Comparison of ENCODE assay signal across 1 cellular context in genomic region chr21:41894511-41894910, GRCh38.
TF ChIP-seq lines count a peak whose summit lies in the region.

No MANE protein-coding gene starts in this region.

TF ChIP-seq in K562, 482 proteins besides CTCF, POLR2A, EP300 and RAD21:
- no peak for TF ChIP-seq RBM25 (IDR thresholded peaks at IDR 0.05; ENCODE audit: low read depth, low read length, severe bottlenecking)
- no peak for TF ChIP-seq DMBX1 (CRISPR knock-in tag; IDR thresholded peaks at IDR 0.05; ENCODE audit: borderline replicate concordance)
- TF ChIP-seq UBTF (IDR thresholded peaks at IDR 0.05; ENCODE audit: borderline replicate concordance in 1 of 2, low read depth in 2 of 2, low read length in 2 of 2) = no peak
- no peak for TF ChIP-seq GMEB1 (CRISPR knock-in tag; IDR thresholded peaks at IDR 0.05)
- no peak for TF ChIP-seq TCF7 (IDR thresholded peaks at IDR 0.05; ENCODE audit: borderline replicate concordance)
- no peak for TF ChIP-seq HMG20A (CRISPR knock-in tag; conservative IDR thresholded peaks at IDR 0.05)
- TF ChIP-seq ZNF133 (CRISPR knock-in tag; IDR thresholded peaks at IDR 0.05) = no peak
- TF ChIP-seq RREB1 (CRISPR knock-in tag; IDR thresholded peaks at IDR 0.05) = no peak
- no peak for TF ChIP-seq NCOA2 (IDR thresholded peaks at IDR 0.05; ENCODE audit: partially characterized antibody in 2 of 2)
- TF ChIP-seq ZBTB1 (CRISPR knock-in tag; IDR thresholded peaks at IDR 0.05; ENCODE audit: borderline replicate concordance, low read depth) = no peak
- no peak for TF ChIP-seq ELF2 (CRISPR knock-in tag; IDR thresholded peaks at IDR 0.05)
- TF ChIP-seq ZFP30 (CRISPR knock-in tag; IDR thresholded peaks at IDR 0.05; ENCODE audit: borderline replicate concordance) = no peak
- TF ChIP-seq ATF3 (IDR thresholded peaks at IDR 0.05) = no peak
- no peak for TF ChIP-seq ATF3 (CRISPR knock-in tag; conservative IDR thresholded peaks at IDR 0.05)
- no peak for TF ChIP-seq DDX20 (tag; IDR thresholded peaks at IDR 0.05; ENCODE audit: low read depth)
- no peak for TF ChIP-seq CREM (IDR thresholded peaks at IDR 0.05; ENCODE audit: low read depth)
- no peak for TF ChIP-seq HNRNPLL (IDR thresholded peaks at IDR 0.05; ENCODE audit: low read depth, low read length, poor library complexity, severe bottlenecking)
- TF ChIP-seq HMBOX1 (IDR thresholded peaks at IDR 0.05) = no peak
- no peak for TF ChIP-seq HLTF (IDR thresholded peaks at IDR 0.05)
- no peak for TF ChIP-seq MBD1 (CRISPR knock-in tag; IDR thresholded peaks at IDR 0.05)
